ENCODE assay signal across 24 cellular contexts in the genomic region with DNA sequence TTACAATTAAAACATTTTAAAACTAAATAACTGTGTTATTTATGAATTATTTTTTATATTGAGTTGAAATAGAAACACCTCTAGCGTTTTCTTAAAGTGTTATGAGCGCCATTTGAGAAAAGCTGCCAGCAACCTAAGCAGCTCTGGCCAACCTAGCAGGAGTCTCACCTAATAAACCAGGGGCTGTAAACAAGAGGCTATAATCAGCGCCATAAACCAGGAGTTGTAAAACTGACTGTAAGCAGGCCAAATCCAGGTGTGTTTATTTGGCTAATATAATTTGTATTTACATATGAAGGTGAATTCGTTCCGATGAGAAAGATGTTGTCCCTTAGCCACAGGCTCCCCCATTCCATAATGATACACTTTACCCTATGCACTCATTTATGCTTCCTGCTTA. TPM values are rescaled to one million over a fixed set of nuclear protein-coding genes. Genes with fewer than 3 reads are reported as not detected.
DNase-seq lines count a peak whose midpoint lies in the region; ATAC-seq, FAIRE-seq and TF ChIP-seq lines count a peak whose summit lies in the region.
"Had no signal": no experiment of that assay in that cellular context is flagged by ENCODE, and none has a peak within 500 bp of the region (broad histone marks: within the 10 kb centered on the region; RNA-seq: fewer than 3 reads in every experiment).

No MANE protein-coding gene starts in this region.

- H3K27me3 ChIP-seq in CD8-positive, alpha-beta memory T cell (ENCODE audit: insufficient read depth, low read length, poor library complexity, severe bottlenecking) = no peaks in the 10 kb centered on the region
- H3K27me3 ChIP-seq: BLaER1 had no signal

- intact Hi-C loops in mucosa of descending colon (cut with DNase I, micrococcal nuclease) (no loop called here), left ventricle myocardium superior (cut with micrococcal nuclease) (no loop called here)

- peak; percentile 44 for FAIRE-seq in urothelium cell line (lab: Jason Lieb, UNC)
- FAIRE-seq: A549, D721Med, G401.6, GM12891, GM19239, HTR-8/SVneo had no signal

- no peaks in the 10 kb centered on the region for H3K4me1 Mint-ChIP-seq in CD8-positive, alpha-beta memory T cell
- H3K4me1 Mint-ChIP-seq: CD14-positive monocyte; CD4-positive, alpha-beta memory T cell had no signal

- H3K9me3 ChIP-seq in mucosa of descending colon = no peaks in the 10 kb centered on the region
- H3K9me3 ChIP-seq in CD8-positive, alpha-beta memory T cell (ENCODE audit: low read length) = no peaks in the 10 kb centered on the region
- H3K9me3 ChIP-seq: A549 had no signal

- no peak overlapping the region for H3K27ac ChIP-seq in CD8-positive, alpha-beta memory T cell (ENCODE audit: low read depth, low read length)
- H3K27ac ChIP-seq: 22Rv1, A549, BLaER1 had no signal

- no peaks in the 10 kb centered on the region for H3K36me3 ChIP-seq in mucosa of descending colon (ENCODE audit: low read depth)
- no peaks in the 10 kb centered on the region for H3K36me3 ChIP-seq in CD8-positive, alpha-beta memory T cell (ENCODE audit: insufficient read depth, low read length)
- H3K36me3 ChIP-seq: BLaER1 had no signal

- POLR2A ChIA-PET in CD8-positive, alpha-beta memory T cell (lab: Charles Lee) = no interaction called here

- H3K4me3 Mint-ChIP-seq in CD8-positive, alpha-beta memory T cell = no peak overlapping the region
- H3K4me3 Mint-ChIP-seq: CD14-positive monocyte; CD4-positive, alpha-beta memory T cell; GM23338; HFFc6 had no signal

- peak; percentile 98 for ATAC-seq in mucosa of descending colon
- no peak for ATAC-seq in left ventricle myocardium superior
- ATAC-seq: A549, GM23338, HCT116 had no signal

- TF ChIP-seq CTCF in mucosa of descending colon (IDR thresholded peaks at IDR 0.05) = no peak

- H3K4me3 ChIP-seq in mucosa of descending colon = no peak overlapping the region
- no peak overlapping the region for H3K4me3 ChIP-seq in CD8-positive, alpha-beta memory T cell (ENCODE audit: low read length)
- H3K4me3 ChIP-seq: A549, BLaER1, GM23338 had no signal

- DNase-seq in NCI-H748 (lab: John Stamatoyannopoulos, UW; ENCODE audit: unreplicated experiment) = peak; percentile 11
- DNase-seq in NCI-H748 treated with DMSO at 0.1 percent for 48 hours (lab: John Stamatoyannopoulos, UW) = no peak
- DNase-seq in NCI-H69 (lab: John Stamatoyannopoulos, UW) = peak; percentile 52
- DNase-seq in mucosa of descending colon = peak in 1 of 3 donors; percentile 61
- DNase-seq in urothelium cell line (ENCODE audit: low spot score) = no peak
- no peak for DNase-seq in CD8-positive, alpha-beta memory T cell
- no peak for DNase-seq in left ventricle myocardium superior
- no peak for DNase-seq in H4 (ENCODE audit: low spot score)
- DNase-seq: CD4-positive, alpha-beta memory T cell; COR-L47; H7; HFFc6; IMR-90 had no signal

- peaks cover 0 to 1% (median 0%) of the 10 kb centered on the region in 3 donors for H3K36me3 Mint-ChIP-seq in CD8-positive, alpha-beta memory T cell
- H3K36me3 Mint-ChIP-seq: CD14-positive monocyte; CD4-positive, alpha-beta memory T cell had no signal

- H3K9me3 Mint-ChIP-seq in CD8-positive, alpha-beta memory T cell = peaks cover 3 to 14% (median 9%) of the 10 kb centered on the region in 5 donors
- H3K9me3 Mint-ChIP-seq: HFFc6 had no signal

- H3K27ac Mint-ChIP-seq in CD8-positive, alpha-beta memory T cell = no peak overlapping the region
- H3K27ac Mint-ChIP-seq: CD14-positive monocyte; CD4-positive, alpha-beta memory T cell; GM23338; HFFc6 had no signal

- CTCF ChIA-PET in CD8-positive, alpha-beta memory T cell (lab: Charles Lee) = no interaction called here

- H3K4me1 ChIP-seq in mucosa of descending colon (ENCODE audit: low read depth) = no peaks in the 10 kb centered on the region
- no peaks in the 10 kb centered on the region for H3K4me1 ChIP-seq in CD8-positive, alpha-beta memory T cell (ENCODE audit: insufficient read depth, low read length)
- H3K4me1 ChIP-seq: A549, BLaER1 had no signal

- H3K27me3 Mint-ChIP-seq in CD8-positive, alpha-beta memory T cell = no peaks in the 10 kb centered on the region
- H3K27me3 Mint-ChIP-seq: CD4-positive, alpha-beta memory T cell had no signal

RNA-seq across cellular contexts. Expression of gene LRRTM1, which starts 34.7 kb away (rescaled TPM):
- total RNA-seq in mucosa of descending colon = 1 to 10 TPM in 1 of 3 donors, under 1 TPM in 2; 0.12 to 2.2 (median 0.17) TPM
- total RNA-seq in CD8-positive, alpha-beta memory T cell = not detected
- polyA plus RNA-seq in CD8-positive, alpha-beta memory T cell = not detected
- total RNA-seq in left ventricle myocardium superior = 0.40 TPM
- total RNA-seq in H4 (2014; rRNA removed; shearing (Covaris generic)) = not detected in 2 replicates
- total RNA-seq: CD4-positive, alpha-beta memory T cell; HFFc6; IMR-90 had no signal
- polyA plus RNA-seq: A549; CD14-positive monocyte; CD4-positive, alpha-beta memory T cell; IMR-90 had no signal

Comparison
In these comparisons a context has a peak if more than half of its experiments do, and no peak if none do; other contexts are left out.
1. DNase-seq: peak in NCI-H748 (single experiment) and NCI-H69 (single experiment); none in NCI-H748 treated with DMSO at 0.1 percent for 48 hours (single experiment), urothelium cell line (single experiment), CD8-positive, alpha-beta memory T cell (0 of 5), left ventricle myocardium superior (single experiment) and H4 (single experiment).